In the genomic region with DNA sequence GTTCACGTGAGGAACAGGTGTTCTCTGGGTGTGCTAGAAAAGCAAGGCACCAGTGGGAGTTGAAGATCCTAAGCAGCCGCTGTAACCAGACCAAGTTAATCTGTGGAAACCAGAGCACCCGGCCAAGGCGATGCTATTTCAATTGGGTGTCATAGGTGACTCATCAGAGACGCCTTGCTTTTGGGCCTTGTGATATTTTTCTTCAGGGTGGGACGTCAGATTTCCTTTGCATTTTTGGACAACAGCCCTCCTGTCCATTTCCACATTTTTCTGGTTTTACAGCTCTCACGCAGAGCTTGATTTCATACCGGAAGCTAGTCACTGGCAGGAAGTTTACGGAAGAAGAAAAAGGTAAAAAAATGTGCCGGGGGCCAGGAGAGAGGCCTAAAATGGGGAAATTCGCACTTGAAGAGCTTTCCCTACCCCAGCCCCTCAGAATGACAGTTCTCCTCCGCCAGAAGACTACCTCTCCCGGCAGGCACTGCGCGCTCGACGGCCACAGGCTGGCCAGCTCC, we compare ENCODE assay signal across 8 cellular contexts. TPM values are rescaled to one million over a fixed set of nuclear protein-coding genes. Genes with fewer than 3 reads are reported as not detected.
DNase-seq lines count a peak whose midpoint lies in the region; ATAC-seq, FAIRE-seq and TF ChIP-seq lines count a peak whose summit lies in the region.

No MANE protein-coding gene starts in this region.

- H3K23ac ChIP-seq in H1 (ENCODE audit: insufficient read length) = no peak overlapping the region

- H4K20me1 ChIP-seq in H1 (replicated peaks in 1 of 2; ENCODE audit: control insufficient read depth in 1 of 2, insufficient read depth in 2 of 2, low read length in 2 of 2) (peaks cover 0 to 3% of the 10 kb centered on the region in 2 experiments), neural progenitor cell (ENCODE audit: low read depth) (no peaks in the 10 kb centered on the region)

- H3K27ac Mint-ChIP-seq in neural progenitor cell = no peak overlapping the region

- H3K4me2 ChIP-seq in H1 (ENCODE audit: insufficient read depth in 1 of 2, low read depth in 2 of 2, low read length in 2 of 2) (peak overlapping the region; percentile 16 to 62; a peak in 3 of 4 replicates), neural progenitor cell (peak overlapping the region; percentile 72)

- no peak for TF ChIP-seq EP300 in H1 (IDR thresholded peaks at IDR 0.05; ENCODE audit: borderline replicate concordance in 1 of 2, low read depth in 2 of 2, low read length in 2 of 2)

- no peak overlapping the region for H3K18ac ChIP-seq in H1 (ENCODE audit: extremely low read depth, low read length)

- ATAC-seq in GM18520 (IDR thresholded peaks at IDR 0.05; ENCODE audit: unreplicated experiment) = no peak

- H2AK5ac ChIP-seq in H1 (ENCODE audit: low read depth, low read length) = no peak overlapping the region

- H3K56ac ChIP-seq in H1 (replicated peaks; ENCODE audit: insufficient read length, low read depth, low read length) = no peak overlapping the region

- peak overlapping the region; percentile 20 for H3K4me3 ChIP-seq in NT2/D1 (ENCODE audit: insufficient read length, low read depth)
- H3K4me3 ChIP-seq in H1 (ENCODE audit: extremely low read depth in 1 of 4, insufficient read depth in 2 of 4, low read depth in 3 of 4, low read length in 4 of 4) = peak overlapping the region in 3 of 4 experiments; percentile 13 to 79 (median 27); a peak in 4 of 8 replicates
- H3K4me3 ChIP-seq in neural progenitor cell = peak overlapping the region; percentile 20

- H3K4me1 Mint-ChIP-seq in neural progenitor cell = peaks cover 14% of the 10 kb centered on the region

- H3K27me3 ChIP-seq in NT2/D1 (ENCODE audit: insufficient read depth, insufficient read length) (peaks cover 7% of the 10 kb centered on the region), H1 (replicated peaks in 1 of 4; ENCODE audit: control insufficient read depth in 3 of 4, extremely low read depth in 1 of 4, insufficient read depth in 3 of 4, low read length in 3 of 4) (peaks cover 0 to 3% (median 0%) of the 10 kb centered on the region in 4 experiments; a peak in 2 of 7 replicates), neural progenitor cell (peaks cover 13% of the 10 kb centered on the region)

- H3K23me2 ChIP-seq in H1 (ENCODE audit: low read depth, low read length) = peaks cover 5% of the 10 kb centered on the region

- no peak overlapping the region for H2BK15ac ChIP-seq in H1 (ENCODE audit: low read length)

- POLR2A ChIA-PET in H1 (lab: Charles Lee; ENCODE audit: partially characterized antibody) = interaction anchor here (1.2 to 2.2 kb wide), 2 partner anchors 9 to 17 kb away, joined by 4 to 18 read pairs; no protein-coding TSS in a partner anchor

- no peak for FAIRE-seq in H1 (lab: Jason Lieb, UNC)

- H2BK120ac ChIP-seq in H1 (replicated peaks; ENCODE audit: low read depth, low read length) = no peak overlapping the region

- H3K4me1 ChIP-seq in NT2/D1 (ENCODE audit: insufficient read depth, insufficient read length) = peaks cover 2% of the 10 kb centered on the region
- H3K4me1 ChIP-seq in H1 (replicated peaks in 1 of 4; ENCODE audit: control insufficient read depth in 3 of 4, insufficient read depth in 4 of 4, low read length in 3 of 4) = no peaks in the 10 kb centered on the region; a peak in 2 of 7 replicates
- H3K4me1 ChIP-seq in neural progenitor cell = no peaks in the 10 kb centered on the region

- H2AFZ ChIP-seq in H1 (ENCODE audit: low read length) = no peak overlapping the region; the same call in 1 of the 2 replicates
- peak overlapping the region; percentile 51 for H2AFZ ChIP-seq in neural progenitor cell (replicated peaks)

- H2BK5ac ChIP-seq in H1 (ENCODE audit: low read depth, low read length) = no peak overlapping the region

- no peaks in the 10 kb centered on the region for H3K36me3 Mint-ChIP-seq in neural progenitor cell

- DNase-seq in GM03348 (ENCODE audit: low spot score) (peak; percentile 8), NT2/D1 (ENCODE audit: low read depth, low spot score) (no peak), H1 (ENCODE audit: low read depth in 1 of 2, low spot score in 2 of 2) (no peak), neural progenitor cell (ENCODE audit: low spot score) (no peak), LoVo (ENCODE audit: low spot score) (no peak), NCI-H2029 (lab: John Stamatoyannopoulos, UW) (no peak), pons (ENCODE audit: low spot score) (no peak)

- no peak overlapping the region for H3K14ac ChIP-seq in H1 (ENCODE audit: insufficient read length)

- peaks cover 3% of the 10 kb centered on the region for H3K27me3 Mint-ChIP-seq in neural progenitor cell (ENCODE audit: insufficient read depth, low read depth)

- H2BK12ac ChIP-seq in H1 (ENCODE audit: low read depth, low read length) = no peak overlapping the region

- H2BK20ac ChIP-seq in H1 (ENCODE audit: low read length) = no peak overlapping the region

- no peaks in the 10 kb centered on the region for H3F3A ChIP-seq in neural progenitor cell (ENCODE audit: low read depth)

- H3K79me1 ChIP-seq in H1 (ENCODE audit: low read depth, low read length) = peaks cover 3% of the 10 kb centered on the region; the same call in 1 of the 2 replicates

- H3K9me3 Mint-ChIP-seq in neural progenitor cell = no peaks in the 10 kb centered on the region

- WGBS in H1 (ENCODE audit: extremely low coverage in 1 of 2, insufficient coverage in 1 of 2, insufficient read length in 1 of 2, insufficient replicate concordance in 2 of 2, low coverage in 1 of 2, low lambda C conversion rate in 2 of 2, missing lambda C conversion rate in 1 of 2), 2 experiments = 24% methylated on average over 17 of the region's 17 CpGs; no CpG with 5 or more reads in 1 of the 2 experiments

- no peak for TF ChIP-seq POLR2A in H1 (IDR thresholded peaks at IDR 0.05; ENCODE audit: control extremely low read depth in 1 of 2, low read depth in 2 of 2, low read length in 2 of 2)

- H3K9me3 ChIP-seq in NT2/D1 (ENCODE audit: insufficient read depth, low read length) = 0 out of 2 replicates have a peak, but pooled peaks cover 7% of the 10 kb centered on the region
- H3K9me3 ChIP-seq in H1 (ENCODE audit: insufficient read depth in 2 of 2, low read depth in 1 of 2, low read length in 1 of 2) = no peaks in the 10 kb centered on the region
- H3K9me3 ChIP-seq in neural progenitor cell (ENCODE audit: low read depth) = no peaks in the 10 kb centered on the region

- H3K27ac ChIP-seq in H1 (ENCODE audit: low read depth, low read length) (no peak overlapping the region), neural progenitor cell (no peak overlapping the region)

- peaks cover 8% of the 10 kb centered on the region for H3K36me3 ChIP-seq in NT2/D1 (ENCODE audit: insufficient read depth, insufficient read length, low read length)
- H3K36me3 ChIP-seq in H1 (ENCODE audit: control insufficient read depth in 2 of 4, insufficient read depth in 4 of 4, low read length in 3 of 4) = no peaks in the 10 kb centered on the region
- H3K36me3 ChIP-seq in neural progenitor cell = no peaks in the 10 kb centered on the region

- H3K79me2 ChIP-seq in H1 (ENCODE audit: control insufficient read depth in 1 of 2, insufficient read depth in 2 of 2, low read length in 2 of 2) (peaks cover 0 to 14% of the 10 kb centered on the region in 2 experiments; a peak in 2 of 4 replicates), neural progenitor cell (ENCODE audit: low read depth) (no peaks in the 10 kb centered on the region)

- H3K4me3 Mint-ChIP-seq in neural progenitor cell = peak overlapping the region; percentile 90

- no peak overlapping the region for H4K8ac ChIP-seq in H1 (ENCODE audit: extremely low read depth, insufficient read depth, low read length)

- CTCF ChIA-PET in H1 (lab: Charles Lee; ENCODE audit: partially characterized antibody) = interaction anchor here (0.9 to 4.0 kb wide), 3 partner anchors 15 to 27 kb away, joined by 3 to 15 read pairs (median 4); no protein-coding TSS in a partner anchor

- no peak for TF ChIP-seq RAD21 in H1 (IDR thresholded peaks at IDR 0.05 in 1 of 2, conservative IDR thresholded peaks at IDR 0.05 in 1 of 2; ENCODE audit: low read depth in 2 of 2, low read length in 2 of 2)

- H4K91ac ChIP-seq in H1 (replicated peaks; ENCODE audit: insufficient read length, low read length) = no peak overlapping the region

- TF ChIP-seq CTCF in H1 (IDR thresholded peaks at IDR 0.05; ENCODE audit: control extremely low read depth in 1 of 3, insufficient read depth in 1 of 3, low read depth in 1 of 3, low read length in 3 of 3) = no peak
- TF ChIP-seq CTCF in neural progenitor cell (IDR thresholded peaks at IDR 0.05) = no peak

- H3K9ac ChIP-seq in NT2/D1 (ENCODE audit: insufficient read length, low read depth) (peak overlapping the region; percentile 36), H1 (replicated peaks in 1 of 4; ENCODE audit: extremely low read depth in 1 of 4, low read depth in 3 of 4, low read length in 3 of 4) (no peak overlapping the region), neural progenitor cell (no peak overlapping the region)

- no peak overlapping the region for H4K5ac ChIP-seq in H1 (ENCODE audit: insufficient read length, low read depth, low read length)

- no peak overlapping the region for H3K4ac ChIP-seq in H1 (replicated peaks; ENCODE audit: insufficient read length, low read depth, low read length)

TF ChIP-seq in H1, 55 proteins besides CTCF, POLR2A, EP300 and RAD21:
- no peak for TF ChIP-seq CEBPB (IDR thresholded peaks at IDR 0.05; ENCODE audit: low read depth, low read length)
- no peak for TF ChIP-seq BCL11A (IDR thresholded peaks at IDR 0.05; ENCODE audit: low read depth in 2 of 2, low read length in 2 of 2)
- TF ChIP-seq EGR1 (IDR thresholded peaks at IDR 0.05; ENCODE audit: borderline replicate concordance, low read depth, low read length) = no peak
- no peak for TF ChIP-seq SUZ12 (IDR thresholded peaks at IDR 0.05; ENCODE audit: low read length)
- TF ChIP-seq CREB1 (IDR thresholded peaks at IDR 0.05) = no peak
- TF ChIP-seq SP4 (IDR thresholded peaks at IDR 0.05; ENCODE audit: low read length) = no peak
- TF ChIP-seq POU5F1 (IDR thresholded peaks at IDR 0.05; ENCODE audit: low read depth, low read length) = no peak
- no peak for TF ChIP-seq CHD1 (IDR thresholded peaks at IDR 0.05; ENCODE audit: low read depth, low read length)
- TF ChIP-seq CBX5 (IDR thresholded peaks at IDR 0.05; ENCODE audit: low read depth, low read length) = no peak
- TF ChIP-seq TEAD4 (IDR thresholded peaks at IDR 0.05; ENCODE audit: low read depth, low read length) = no peak
- no peak for TF ChIP-seq MAFK (IDR thresholded peaks at IDR 0.05; ENCODE audit: low read depth, low read length)

RNA-seq across cellular contexts. Expression of gene KBTBD8, which starts 0.5 kb away (rescaled TPM):
- 23.9 and 26.0 TPM in 2 replicates for total RNA-seq in H1 (2021; fragmentation: NEBNext Ultra II Directional; extraction: Animal tissue kit (Norgen Biotek cat#: 25700))
- polyA plus RNA-seq in H1 (2011; rRNA removed) = 1.2 and 3.2 TPM in 2 replicates
- 5.0 TPM for polyA plus RNA-seq in H1 (2011; cell fraction: cytosol; rRNA removed)
- polyA plus RNA-seq in H1 (2011; cell fraction: nucleus; rRNA removed) = 3.0 TPM
- 5.2 to 9.6 TPM (median 6.9 TPM) in 4 replicates for polyA plus RNA-seq in H1 (2012, experiment 1 of 2)
- 0.62 TPM for polyA plus RNA-seq in H1 (2012, experiment 2 of 2)
- polyA plus RNA-seq in H1 (2013, experiment 1 of 2) = 8.5 TPM
- polyA plus RNA-seq in H1 (2013, experiment 2 of 2) = 8.2 TPM
- polyA minus RNA-seq in H1 (2011; rRNA and poly(A)+ RNA removed) = 23.4 and 24.2 TPM in 2 replicates
- polyA minus RNA-seq in H1 (2011; cell fraction: cytosol; rRNA and poly(A)+ RNA removed) = 9.7 TPM
- 16.0 TPM for polyA minus RNA-seq in H1 (2011; cell fraction: nucleus; rRNA and poly(A)+ RNA removed)
- total RNA-seq in neural progenitor cell (ENCODE audit: low replicate concordance) = 5.6 and 8.3 TPM in 2 replicates
